In genomic region chr1:75058424-75058823, GRCh38 we compare ENCODE assay signal across 10 cellular contexts.
"Had no signal": no experiment of that assay in that cellular context is flagged by ENCODE, and none has a peak within 500 bp of the region (broad histone marks: within the 10 kb centered on the region; RNA-seq: fewer than 3 reads in every experiment).

No MANE protein-coding gene starts in this region.

- ATAC-seq: HCT116, K562 had no signal

- H3K4me3 ChIP-seq: GM23248, HAP-1, K562 had no signal

- H3K36me3 ChIP-seq: HAP-1 had no signal

- H3K27ac ChIP-seq: GM23248, HL-60 had no signal

- H3K4me1 ChIP-seq: HAP-1 had no signal

- DNase-seq: GM23248, GOT3, H7, HFFc6, IMR-90, KG1 had no signal

- H3K9ac ChIP-seq: GM23248 had no signal

- H2AFZ ChIP-seq: GM23248 had no signal

- H3K9me3 ChIP-seq: HAP-1 had no signal
